ENCODE assay signal across 16 cellular contexts in the genomic region with DNA sequence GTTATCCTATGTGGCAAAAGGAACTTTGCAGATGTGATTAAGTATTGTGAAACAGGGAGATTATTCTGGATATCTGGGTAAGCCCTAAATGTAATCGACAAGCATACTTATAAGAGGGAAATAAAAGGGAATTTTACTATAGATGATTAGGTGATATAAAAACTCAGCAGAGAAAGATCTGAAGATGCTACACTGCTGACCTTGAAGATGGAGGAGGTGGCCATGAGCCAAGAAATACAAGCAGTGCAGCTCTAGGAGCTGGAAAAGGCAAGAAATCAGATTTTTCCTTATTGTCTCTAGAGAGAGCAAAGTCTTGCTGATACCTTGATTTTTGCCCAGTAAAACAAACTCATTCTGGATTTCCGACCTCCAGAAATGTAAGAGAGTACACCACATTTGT.
"Had no signal": no experiment of that assay in that cellular context is flagged by ENCODE, and none has a peak within 500 bp of the region (broad histone marks: within the 10 kb centered on the region; RNA-seq: fewer than 3 reads in every experiment).

No MANE protein-coding gene starts in this region.

- DNase-seq: activated B cell treated with CpG ODN at 0.5 μM for 24 hours; activated CD4-positive, alpha-beta T cell treated with anti-CD3 and anti-CD28 coated beads, Interleukin-2, amount 10 ng/mL, durations not matched to agents 24 days and 14 days; activated CD8-positive, alpha-beta memory T cell treated with anti-CD3 and anti-CD28 coated beads, Interleukin-2, amount 50 U/mL, for 48 hours; activated gamma-delta T cell treated with Interleukin-2 at 50 U/mL for 16 hours; activated T-cell treated with anti-CD3 and anti-CD28 coated beads, Interleukin-2, amount 50 U/mL, for 72 hours; amygdala; left lung; mesenchymal stem cell; naive thymus-derived CD8-positive, alpha-beta T cell; pancreas; stimulated activated CD4-positive, alpha-beta T cell treated with anti-CD3 and anti-CD28 coated beads, Interleukin-2, amount 100 ng/mL, for 48 hours; stimulated activated naive B cell treated with anti-CD40 and anti-IgM and Interleukin-4, amounts not matched to agents 10 μg/mL and 1 μg/mL and 100 μg/mL, for 72 hours; tibial artery; uterus had no signal

- H3K36me3 ChIP-seq: breast epithelium, left lung, pancreas, tibial artery, uterus had no signal

- H3K27ac ChIP-seq: breast epithelium, hepatocyte, left lung, pancreas, tibial artery, uterus had no signal

- H3K4me2 ChIP-seq: hepatocyte had no signal

- H3K27me3 ChIP-seq: breast epithelium, hepatocyte, left lung, pancreas, tibial artery, uterus had no signal

- H3K4me1 ChIP-seq: breast epithelium, pancreas, uterus had no signal

- H3K9me3 ChIP-seq: breast epithelium, left lung, pancreas, tibial artery, uterus had no signal

- H2AFZ ChIP-seq: hepatocyte had no signal

- H3K4me3 ChIP-seq: breast epithelium, hepatocyte, left lung, pancreas, tibial artery, uterus had no signal
